Comparison of ENCODE assay signal across 21 cellular contexts in genomic region chr7:151372612-151373265, GRCh38. TPM values are rescaled to one million over a fixed set of nuclear protein-coding genes. Genes with fewer than 3 reads are reported as not detected.
DNase-seq lines count a peak whose midpoint lies in the region; ATAC-seq and TF ChIP-seq lines count a peak whose summit lies in the region.
"Had no signal": no experiment of that assay in that cellular context is flagged by ENCODE, and none has a peak within 500 bp of the region (broad histone marks: within the 10 kb centered on the region; RNA-seq: fewer than 3 reads in every experiment).

No MANE protein-coding gene starts in this region.

- peaks cover 11% of the 10 kb centered on the region for H3K36me3 Mint-ChIP-seq in activated naive CD8-positive, alpha-beta T cell
- H3K36me3 Mint-ChIP-seq in activated naive CD8-positive, alpha-beta T cell treated with anti-CD3 and anti-CD28 coated beads for 36 hours = peaks cover 6% of the 10 kb centered on the region
- H3K36me3 Mint-ChIP-seq in stimulated activated effector memory CD8-positive, alpha-beta T cell treated with anti-CD3 and anti-CD28 coated beads, Interleukin-12 subunit alpha, Interleukin-12 subunit beta, amount 100 ng/mL, for 72 hours = peaks cover 73% of the 10 kb centered on the region

- TF ChIP-seq CTCF in Panc1 (IDR thresholded peaks at IDR 0.05) (no peak), GM13976 (IDR thresholded peaks at IDR 0.05; ENCODE audit: borderline replicate concordance, control extremely low read depth, extremely low read depth, insufficient read depth, missing control alignments) (no peak), coronary artery (IDR thresholded peaks at IDR 0.05) (no peak)

- H3K4me1 ChIP-seq in Panc1 (ENCODE audit: control insufficient read depth, insufficient read depth, low read length) = peaks cover 7% of the 10 kb centered on the region

- H3K27me3 Mint-ChIP-seq in activated naive CD8-positive, alpha-beta T cell = no peaks in the 10 kb centered on the region
- H3K27me3 Mint-ChIP-seq in activated naive CD8-positive, alpha-beta T cell treated with anti-CD3 and anti-CD28 coated beads for 36 hours = no peaks in the 10 kb centered on the region
- H3K27me3 Mint-ChIP-seq: T-cell had no signal

- intact Hi-C loops in Panc1 (cut with micrococcal nuclease; ENCODE audit: unreplicated experiment) = no loop called here

- no peaks in the 10 kb centered on the region for H3K36me3 ChIP-seq in Panc1 (ENCODE audit: control insufficient read depth, insufficient read depth, low read length)

- peaks cover 9% of the 10 kb centered on the region for H3K4me1 Mint-ChIP-seq in activated naive CD8-positive, alpha-beta T cell (ENCODE audit: low read depth)
- H3K4me1 Mint-ChIP-seq in activated naive CD8-positive, alpha-beta T cell treated with anti-CD3 and anti-CD28 coated beads for 36 hours = peaks cover 4% of the 10 kb centered on the region
- peaks cover 12% of the 10 kb centered on the region for H3K4me1 Mint-ChIP-seq in stimulated activated effector memory CD8-positive, alpha-beta T cell treated with anti-CD3 and anti-CD28 coated beads, Interleukin-12 subunit alpha, Interleukin-12 subunit beta, amount 100 ng/mL, for 72 hours

- in situ Hi-C loops in Panc1 (cut with HindIII; ENCODE audit: low pct_unique_long_range_greater_than_20kb, low sequenced_read_pairs) = no loop called here
- in situ Hi-C loops in GM13976 (cut with MboI; ENCODE audit: low sequenced_read_pairs, unreplicated experiment) = no loop called here

- no peak for DNase-seq in activated naive CD8-positive, alpha-beta T cell treated with anti-CD3 and anti-CD28 coated beads for 36 hours
- DNase-seq in Panc1 (ENCODE audit: low read depth, low spot score) (no peak), left kidney (ENCODE audit: low read depth, low spot score) (peak; percentile 55), CD1c-positive myeloid dendritic cell (ENCODE audit: extremely low spot score) (no peak), GM13976 (ENCODE audit: low spot score) (no peak), coronary artery (ENCODE audit: low spot score) (no peak)
- no peak for DNase-seq in stimulated activated effector memory CD8-positive, alpha-beta T cell treated with anti-CD3 and anti-CD28 coated beads, Interleukin-12 subunit alpha, Interleukin-12 subunit beta, amount 100 ng/mL, for 72 hours (ENCODE audit: low spot score in 2 of 2)
- DNase-seq: activated gamma-delta T cell treated with Interleukin-2 at 50 U/mL for 16 hours; Caco-2; effector CD4-positive, alpha-beta T cell; EL; NCI-H1436 treated with DMSO at 0.1 percent for 48 hours; NCI-H226; stimulated activated CD4-positive, alpha-beta T cell treated with anti-CD3 and anti-CD28 coated beads, Interleukin-2, amount 100 ng/mL, for 24 hours; substantia nigra had no signal

- POLR2A ChIA-PET in Panc1 (lab: Charles Lee) = interaction anchor here (0.5 kb wide), 1 partner anchor 272 kb away, joined by 3 read pairs; no protein-coding TSS in a partner anchor

- H3K27ac ChIP-seq in Panc1 (ENCODE audit: low read length) = peak overlapping the region; percentile 40; the same call in 1 of the 2 replicates
- no peak overlapping the region for H3K27ac ChIP-seq in coronary artery
- H3K27ac ChIP-seq: neutrophil, VCaP had no signal

- H3K9me3 ChIP-seq in Panc1 (ENCODE audit: control insufficient read depth, insufficient read depth, low read depth, low read length) = no peaks in the 10 kb centered on the region
- H3K9me3 ChIP-seq: Caco-2, neutrophil had no signal

- H3K27me3 ChIP-seq in Panc1 (ENCODE audit: control insufficient read depth, insufficient read depth, low read length) = no peaks in the 10 kb centered on the region
- H3K27me3 ChIP-seq: neutrophil had no signal

- no peak overlapping the region for H3K4me3 Mint-ChIP-seq in activated naive CD8-positive, alpha-beta T cell
- no peak overlapping the region for H3K4me3 Mint-ChIP-seq in activated naive CD8-positive, alpha-beta T cell treated with anti-CD3 and anti-CD28 coated beads for 36 hours
- no peak overlapping the region for H3K4me3 Mint-ChIP-seq in stimulated activated effector memory CD8-positive, alpha-beta T cell treated with anti-CD3 and anti-CD28 coated beads, Interleukin-12 subunit alpha, Interleukin-12 subunit beta, amount 100 ng/mL, for 72 hours
- H3K4me3 Mint-ChIP-seq: T-cell had no signal

- H3K9me3 Mint-ChIP-seq in activated naive CD8-positive, alpha-beta T cell (ENCODE audit: low read depth) = no peaks in the 10 kb centered on the region
- no peaks in the 10 kb centered on the region for H3K9me3 Mint-ChIP-seq in activated naive CD8-positive, alpha-beta T cell treated with anti-CD3 and anti-CD28 coated beads for 36 hours
- no peaks in the 10 kb centered on the region for H3K9me3 Mint-ChIP-seq in stimulated activated effector memory CD8-positive, alpha-beta T cell treated with anti-CD3 and anti-CD28 coated beads, Interleukin-12 subunit alpha, Interleukin-12 subunit beta, amount 100 ng/mL, for 72 hours
- H3K9me3 Mint-ChIP-seq: T-cell had no signal

- ATAC-seq in Panc1 = no peak
- ATAC-seq in stimulated activated effector memory CD8-positive, alpha-beta T cell treated with anti-CD3 and anti-CD28 coated beads, Interleukin-12 subunit alpha, Interleukin-12 subunit beta, amount 100 ng/mL, for 72 hours = no peak
- ATAC-seq: sciatic nerve, T-cell had no signal

- no TSS peak for BruUV-seq in Panc1 (replicated peaks; lab: Mats Ljungman, UMichigan)

- H3K4me3 ChIP-seq in Panc1 (ENCODE audit: low read depth in 2 of 2, low read length in 2 of 2) (no peak overlapping the region), coronary artery (no peak overlapping the region)

- H3K27ac Mint-ChIP-seq in activated naive CD8-positive, alpha-beta T cell = peak overlapping the region; percentile 41
- H3K27ac Mint-ChIP-seq in activated naive CD8-positive, alpha-beta T cell treated with anti-CD3 and anti-CD28 coated beads for 36 hours = no peak overlapping the region
- peak overlapping the region; percentile 71 for H3K27ac Mint-ChIP-seq in stimulated activated effector memory CD8-positive, alpha-beta T cell treated with anti-CD3 and anti-CD28 coated beads, Interleukin-12 subunit alpha, Interleukin-12 subunit beta, amount 100 ng/mL, for 72 hours

- CTCF ChIA-PET in Panc1 (lab: Charles Lee) = no interaction called here

RNA-seq across cellular contexts. Expression of gene NUB1, which starts 31.1 kb away (rescaled TPM):
- 10 to 100 TPM; 51.2 to 51.6 TPM for total RNA-seq in activated naive CD8-positive, alpha-beta T cell treated with anti-CD3 and anti-CD28 coated beads for 36 hours
- total RNA-seq in Panc1 (2021; ENCODE audit: unreplicated experiment) = 50.5 TPM
- polyA plus RNA-seq in Panc1 (2012; ENCODE audit: insufficient read length) = 41.4 TPM

RNA-seq across cellular contexts. Expression of gene WDR86, which starts 37.1 kb away (rescaled TPM):
- total RNA-seq in activated naive CD8-positive, alpha-beta T cell treated with anti-CD3 and anti-CD28 coated beads for 36 hours = not detected
- 0.72 TPM for total RNA-seq in Panc1 (2021; ENCODE audit: unreplicated experiment)
- 1.2 TPM for polyA plus RNA-seq in Panc1 (2012; ENCODE audit: insufficient read length)
- polyA plus RNA-seq: keratinocyte had no signal
